ENCODE assay signal across 18 cellular contexts in genomic region chr2:175234650-175235049, GRCh38. TPM values are rescaled to one million over a fixed set of nuclear protein-coding genes. Genes with fewer than 3 reads are reported as not detected.
DNase-seq lines count a peak whose midpoint lies in the region; ATAC-seq and TF ChIP-seq lines count a peak whose summit lies in the region.
"Had no signal": no experiment of that assay in that cellular context is flagged by ENCODE, and none has a peak within 500 bp of the region (broad histone marks: within the 10 kb centered on the region; RNA-seq: fewer than 3 reads in every experiment).

No MANE protein-coding gene starts in this region.

- H3K36me3 Mint-ChIP-seq in glutamatergic neuron (ENCODE audit: unreplicated experiment): peaks cover 17% of the 10 kb centered on the region

- H3K36me3 ChIP-seq in gastrocnemius medialis: no peaks in the 10 kb centered on the region
- H3K36me3 ChIP-seq: SJCRH30 had no signal

- H3K4me3 ChIP-seq in NB4 (ENCODE audit: low read depth, low read length): no peak overlapping the region
- no peak overlapping the region for H3K4me3 ChIP-seq in gastrocnemius medialis
- H3K4me3 ChIP-seq: SJCRH30, testis had no signal

- H3K9me3 Mint-ChIP-seq in glutamatergic neuron (ENCODE audit: unreplicated experiment): peaks cover 5% of the 10 kb centered on the region

- ATAC-seq in GM19463 (IDR thresholded peaks at IDR 0.05; ENCODE audit: unreplicated experiment): peak; percentile 84
- peak; percentile 77 for ATAC-seq in HG02981 (IDR thresholded peaks at IDR 0.05; ENCODE audit: unreplicated experiment)
- ATAC-seq in gastrocnemius medialis: no peak
- ATAC-seq: esophagus mucosa, left colon had no signal

- no peaks in the 10 kb centered on the region for H3K27me3 ChIP-seq in gastrocnemius medialis
- H3K27me3 ChIP-seq: SJCRH30, testis had no signal

- CTCF ChIA-PET in GM10248 (lab: Yijun Ruan, JAX): interaction anchor here (0.6 kb wide), 1 partner anchor 17 kb away, joined by 4 read pairs; no protein-coding TSS in a partner anchor

- in situ Hi-C loops in gastrocnemius medialis (cut with MboI; ENCODE audit: low sequenced_read_pairs in 4 of 4): no loop called here

- TF ChIP-seq POLR2A in NB4 (IDR thresholded peaks at IDR 0.05; ENCODE audit: extremely low read depth, insufficient read length): no peak
- no peak for TF ChIP-seq POLR2A in gastrocnemius medialis (IDR thresholded peaks at IDR 0.05)

- no peak overlapping the region for H3K27ac Mint-ChIP-seq in glutamatergic neuron (ENCODE audit: unreplicated experiment)
- H3K27ac Mint-ChIP-seq: dendritic cell treated with granulocyte-macrophage colony-stimulating factor and Interleukin-4, amounts not matched to agents 40 ng/mL and 50 ng/mL, for 4 days; HFFc6 had no signal

- peaks cover 2% of the 10 kb centered on the region for H3K27me3 Mint-ChIP-seq in glutamatergic neuron (ENCODE audit: unreplicated experiment)
- H3K27me3 Mint-ChIP-seq: dendritic cell treated with granulocyte-macrophage colony-stimulating factor and Interleukin-4, amounts not matched to agents 40 ng/mL and 50 ng/mL, for 4 days had no signal

- no peak overlapping the region for H3K4me3 Mint-ChIP-seq in glutamatergic neuron (ENCODE audit: unreplicated experiment)
- H3K4me3 Mint-ChIP-seq: dendritic cell treated with granulocyte-macrophage colony-stimulating factor and Interleukin-4, amounts not matched to agents 40 ng/mL and 50 ng/mL, for 4 days; HFFc6 had no signal

- intact Hi-C loops in gastrocnemius medialis (cut with DNase I; ENCODE audit: low total_unique reads): no loop called here

- H3K27ac ChIP-seq in gastrocnemius medialis: no peak overlapping the region
- H3K27ac ChIP-seq: parathyroid adenoma, SJCRH30, testis had no signal

- H3K4me1 Mint-ChIP-seq in glutamatergic neuron (ENCODE audit: low read depth, unreplicated experiment): peaks cover 6% of the 10 kb centered on the region

- TF ChIP-seq CTCF in GM10248 (IDR thresholded peaks at IDR 0.05; ENCODE audit: control extremely low read depth, extremely low read depth, low read depth, missing control alignments): no peak
- no peak for TF ChIP-seq CTCF in NB4 (IDR thresholded peaks at IDR 0.05; ENCODE audit: low read depth, low read length)
- TF ChIP-seq CTCF in glutamatergic neuron (IDR thresholded peaks at IDR 0.05; ENCODE audit: partially characterized antibody, unreplicated experiment): no peak
- no peak for TF ChIP-seq CTCF in gastrocnemius medialis (IDR thresholded peaks at IDR 0.05 in 4 of 5, conservative IDR thresholded peaks at IDR 0.05 in 1 of 5)

- peak; percentile 24 for DNase-seq in GM10248 (ENCODE audit: extremely low spot score)
- DNase-seq in NB4 (ENCODE audit: low read depth): peak; percentile 57
- DNase-seq in effector CD4-positive, alpha-beta T cell: no peak
- no peak for DNase-seq in glutamatergic neuron
- no peak for DNase-seq in SW 1271 (lab: John Stamatoyannopoulos, UW)
- DNase-seq in gastrocnemius medialis: no peak
- DNase-seq: activated gamma-delta T cell, HFFc6, hippocampal formation, left colon, NCI-H2081 treated with DMSO at 0.1 percent for 48 hours, testis had no signal

- H3K9me3 ChIP-seq in gastrocnemius medialis: no peaks in the 10 kb centered on the region
- H3K9me3 ChIP-seq: testis had no signal

- POLR2A ChIA-PET in GM10248 (lab: Yijun Ruan, JAX): no interaction called here

- H3K4me1 ChIP-seq in gastrocnemius medialis: no peaks in the 10 kb centered on the region
- H3K4me1 ChIP-seq: parathyroid adenoma, testis had no signal

RNA-seq across cellular contexts. Expression of gene ATP5MC3, which starts 53.1 kb away (rescaled TPM):
- 220 TPM for total RNA-seq in glutamatergic neuron (ENCODE audit: unreplicated experiment)
- total RNA-seq in gastrocnemius medialis: 100 to 1,000 TPM; 202 to 358 (median 221) TPM

Comparison
In these comparisons a context has a peak if more than half of its experiments do, and no peak if none do; other contexts are left out.
1. DNase-seq: peak in GM10248 (single experiment) and NB4 (single experiment); none in effector CD4-positive, alpha-beta T cell (single experiment), glutamatergic neuron (single experiment), SW 1271 (0 of 2) and gastrocnemius medialis (0 of 2).
2. ATAC-seq: peak in GM19463 (single experiment) and HG02981 (single experiment); none in gastrocnemius medialis (0 of 2).